ENCODE assay signal across 21 cellular contexts in genomic region chr1:64173300-64173940, GRCh38. TPM values are rescaled to one million over a fixed set of nuclear protein-coding genes. Genes with fewer than 3 reads are reported as not detected.
A peak's percentile ranks its signal among the peaks of the same experiment; 100 is the strongest.
DNase-seq lines count a peak whose midpoint lies in the region; ATAC-seq and TF ChIP-seq lines count a peak whose summit lies in the region.
"Had no signal": no experiment of that assay in that cellular context is flagged by ENCODE, and none has a peak within 500 bp of the region (broad histone marks: within the 10 kb centered on the region; RNA-seq: fewer than 3 reads in every experiment).

No MANE protein-coding gene starts in this region.

- H3K27ac Mint-ChIP-seq in chondrocyte (ENCODE audit: unreplicated experiment) (peak overlapping the region; percentile 56), osteocyte (ENCODE audit: unreplicated experiment) (peak overlapping the region; percentile 42)
- no peak overlapping the region for H3K27ac Mint-ChIP-seq in activated naive CD4-positive, alpha-beta T cell treated with anti-CD3 and anti-CD28 coated beads, Interleukin-2, amount 50 U/mL, for 72 hours
- H3K27ac Mint-ChIP-seq: activated CD4-positive, alpha-beta T cell treated with anti-CD3 and anti-CD28 coated beads for 36 hours; B cell had no signal

- H3F3A ChIP-seq in MM.1S (ENCODE audit: insufficient read depth, low read length), result peaks cover 20% of the 10 kb centered on the region

- H3K9ac ChIP-seq in MM.1S (ENCODE audit: low read length), result no peak overlapping the region

- no peaks in the 10 kb centered on the region for H3K27me3 ChIP-seq in MM.1S (replicated peaks; ENCODE audit: insufficient read depth, low read length)
- H3K27me3 ChIP-seq: dorsolateral prefrontal cortex, heart right ventricle had no signal

- no peaks in the 10 kb centered on the region for H3K9me3 ChIP-seq in MM.1S (replicated peaks; ENCODE audit: insufficient read depth, low read length)
- H3K9me3 ChIP-seq: heart right ventricle had no signal

- H3K36me3 ChIP-seq in MM.1S (replicated peaks; ENCODE audit: insufficient read depth, low read length), result no peaks in the 10 kb centered on the region

- H2AFZ ChIP-seq in MM.1S (ENCODE audit: low read length), result peak overlapping the region; percentile 19; the same call in 1 of the 2 replicates

- no peak for TF ChIP-seq CTCF in MM.1S (IDR thresholded peaks at IDR 0.05; ENCODE audit: low read length)
- no peak for TF ChIP-seq CTCF in chondrocyte (IDR thresholded peaks at IDR 0.05)
- no peak for TF ChIP-seq CTCF in osteocyte (IDR thresholded peaks at IDR 0.05)
- TF ChIP-seq CTCF in GM10266 (IDR thresholded peaks at IDR 0.05; ENCODE audit: control insufficient read depth, insufficient read depth, low read depth, missing control alignments), result no peak

- no peak overlapping the region for H3K4me3 Mint-ChIP-seq in chondrocyte (ENCODE audit: unreplicated experiment)
- no peak overlapping the region for H3K4me3 Mint-ChIP-seq in osteocyte (ENCODE audit: unreplicated experiment)
- H3K4me3 Mint-ChIP-seq: activated CD4-positive, alpha-beta T cell treated with anti-CD3 and anti-CD28 coated beads for 36 hours; B cell had no signal

- no peaks in the 10 kb centered on the region for H4K20me1 ChIP-seq in MM.1S (ENCODE audit: insufficient read depth, low read length)

- DNase-seq in EH (ENCODE audit: low read depth) (peak; percentile 32), MM.1S (no peak), chondrocyte (ENCODE audit: low spot score) (no peak), osteocyte (ENCODE audit: extremely low spot score, unreplicated experiment) (no peak), NCI-H345 treated with DMSO at 0.1 percent for 48 hours (lab: John Stamatoyannopoulos, UW; ENCODE audit: unreplicated experiment) (no peak), GM10266 (ENCODE audit: extremely low spot score) (no peak), iPS-NIHi11 (ENCODE audit: low spot score) (no peak)
- DNase-seq in activated naive CD4-positive, alpha-beta T cell treated with anti-CD3 and anti-CD28 coated beads, Interleukin-2, amount 50 U/mL, for 72 hours (ENCODE audit: low spot score in 2 of 2), result no peak
- DNase-seq: activated CD4-positive, alpha-beta T cell treated with anti-CD3 and anti-CD28 coated beads for 36 hours; activated naive CD4-positive, alpha-beta T cell; dorsolateral prefrontal cortex; heart right ventricle; KBM-7; midbrain; NCI-H345; nucleus accumbens; SIG-M5; stimulated activated CD4-positive, alpha-beta T cell treated with anti-CD3 and anti-CD28 coated beads, Interleukin-4, amount 100 ng/mL, for 4 hours; T-helper 9 cell had no signal

- ATAC-seq in activated naive CD4-positive, alpha-beta T cell treated with anti-CD3 and anti-CD28 coated beads, Interleukin-2, amount 50 U/mL, for 72 hours, result no peak
- ATAC-seq: activated CD4-positive, alpha-beta T cell treated with anti-CD3 and anti-CD28 coated beads for 36 hours; esophagus mucosa had no signal

- H3K4me1 Mint-ChIP-seq in chondrocyte (ENCODE audit: low read depth) (peaks cover 41% of the 10 kb centered on the region), osteocyte (ENCODE audit: unreplicated experiment) (peaks cover 28% of the 10 kb centered on the region)

- H3K4me2 ChIP-seq in MM.1S (ENCODE audit: low read depth, low read length), result peak overlapping the region; percentile 54

- peaks cover 20% of the 10 kb centered on the region for H3K4me1 ChIP-seq in MM.1S (ENCODE audit: low read length)

- H3K9me3 Mint-ChIP-seq in chondrocyte (ENCODE audit: low read depth) (no peaks in the 10 kb centered on the region), osteocyte (ENCODE audit: unreplicated experiment) (peaks cover under 1% of the 10 kb centered on the region)
- peaks cover 7 to 10% of the 10 kb centered on the region in 2 donors for H3K9me3 Mint-ChIP-seq in activated naive CD4-positive, alpha-beta T cell treated with anti-CD3 and anti-CD28 coated beads, Interleukin-2, amount 50 U/mL, for 72 hours

- H3K27ac ChIP-seq in MM.1S (ENCODE audit: low read length), result peak overlapping the region; percentile 55; the same call in 1 of the 2 replicates
- H3K27ac ChIP-seq: dorsolateral prefrontal cortex had no signal

- peaks cover 57% of the 10 kb centered on the region for H3K36me3 Mint-ChIP-seq in chondrocyte (ENCODE audit: low read depth)
- H3K36me3 Mint-ChIP-seq in osteocyte (ENCODE audit: unreplicated experiment), result peaks cover 38% of the 10 kb centered on the region
- peaks cover 0 to 5% of the 10 kb centered on the region in 2 donors for H3K36me3 Mint-ChIP-seq in activated naive CD4-positive, alpha-beta T cell treated with anti-CD3 and anti-CD28 coated beads, Interleukin-2, amount 50 U/mL, for 72 hours

- no peaks in the 10 kb centered on the region for H3K27me3 Mint-ChIP-seq in chondrocyte (ENCODE audit: low read depth)
- no peaks in the 10 kb centered on the region for H3K27me3 Mint-ChIP-seq in osteocyte (ENCODE audit: unreplicated experiment)

- no peaks in the 10 kb centered on the region for H3K79me2 ChIP-seq in MM.1S (ENCODE audit: low read length)

- H3K4me3 ChIP-seq in MM.1S (ENCODE audit: low read length), result peak overlapping the region; percentile 31; the same call in 1 of the 2 replicates
- H3K4me3 ChIP-seq: dorsolateral prefrontal cortex, heart right ventricle had no signal

- H3K9me2 ChIP-seq in MM.1S (replicated peaks; ENCODE audit: insufficient read depth, low read length), result no peaks in the 10 kb centered on the region

RNA-seq across cellular contexts. Expression of gene UBE2U, which starts 30.0 kb away (rescaled TPM):
- 0.27 TPM in 1 of 3 replicates, not detected in the others for total RNA-seq in chondrocyte
- not detected in 2 replicates for total RNA-seq in osteocyte
- total RNA-seq in activated naive CD4-positive, alpha-beta T cell treated with anti-CD3 and anti-CD28 coated beads, Interleukin-2, amount 50 U/mL, for 72 hours, result under 1 TPM in 1 of 2 donors, not detected in 1; 0.52 TPM
- total RNA-seq: activated CD4-positive, alpha-beta T cell treated with anti-CD3 and anti-CD28 coated beads for 36 hours; B cell; esophagus mucosa had no signal

Comparison
In these comparisons a context has a peak if more than half of its experiments do, and no peak if none do; other contexts are left out.
1. H3K27ac Mint-ChIP-seq: peak in chondrocyte (single experiment) and osteocyte (single experiment); none in activated naive CD4-positive, alpha-beta T cell treated with anti-CD3 and anti-CD28 coated beads, Interleukin-2, amount 50 U/mL, for 72 hours (0 of 2).